ENCODE assay signal across 8 cellular contexts in genomic region chr3:37907906-37908305, GRCh38. TPM values are rescaled to one million over a fixed set of nuclear protein-coding genes. Genes with fewer than 3 reads are reported as not detected.
DNase-seq lines count a peak whose midpoint lies in the region; ATAC-seq and FAIRE-seq lines count a peak whose summit lies in the region.

No MANE protein-coding gene starts in this region.

- ATAC-seq in activated T-cell treated with anti-CD3 and anti-CD28 coated beads, Interleukin-2, amount 50 U/mL, for 4 hours, result peak; percentile 49 to 64
- peak; percentile 95 for ATAC-seq in HG03060 (IDR thresholded peaks at IDR 0.05; ENCODE audit: low read depth, unreplicated experiment)

- H3K4me3 Mint-ChIP-seq in activated T-cell treated with anti-CD3 and anti-CD28 coated beads, Interleukin-2, amount 50 U/mL, for 4 hours, result no peak overlapping the region
- H3K4me3 Mint-ChIP-seq in activated naive CD8-positive, alpha-beta T cell, result no peak overlapping the region

- peaks cover 18% of the 10 kb centered on the region for H3K4me1 Mint-ChIP-seq in activated T-cell treated with anti-CD3 and anti-CD28 coated beads, Interleukin-2, amount 50 U/mL, for 4 hours (ENCODE audit: low read depth)
- H3K4me1 Mint-ChIP-seq in activated naive CD8-positive, alpha-beta T cell (ENCODE audit: low read depth), result peaks cover 32% of the 10 kb centered on the region

- H3K27ac Mint-ChIP-seq in activated naive CD8-positive, alpha-beta T cell, result peak overlapping the region; percentile 22

- peak overlapping the region; percentile 50 for H3K27ac ChIP-seq in substantia nigra (ENCODE audit: low read depth, low read length, poor library complexity, severe bottlenecking)

- peaks cover 3% of the 10 kb centered on the region for H3K27me3 Mint-ChIP-seq in activated T-cell treated with anti-CD3 and anti-CD28 coated beads, Interleukin-2, amount 50 U/mL, for 4 hours (ENCODE audit: low read depth)
- H3K27me3 Mint-ChIP-seq in activated naive CD8-positive, alpha-beta T cell, result no peaks in the 10 kb centered on the region

- DNase-seq in activated T-cell treated with anti-CD3 and anti-CD28 coated beads, Interleukin-2, amount 50 U/mL, for 4 hours, result no peak
- DNase-seq in activated T-cell treated with anti-CD3 and anti-CD28 coated beads, Interleukin-2, amount 50 U/mL, for 1 hour, result no peak
- DNase-seq in substantia nigra (lab: John Stamatoyannopoulos, UW), result peak in 24 of 49 donors; percentile 15 to 66 (median 39)
- no peak for DNase-seq in HTR-8/SVneo (ENCODE audit: insufficient read length, low spot score)
- DNase-seq in NCI-H2196 (lab: John Stamatoyannopoulos, UW; ENCODE audit: unreplicated experiment), result no peak
- DNase-seq in 8988T, result no peak

- H3K36me3 Mint-ChIP-seq in activated T-cell treated with anti-CD3 and anti-CD28 coated beads, Interleukin-2, amount 50 U/mL, for 4 hours (ENCODE audit: insufficient read depth), result no peaks in the 10 kb centered on the region
- no peaks in the 10 kb centered on the region for H3K36me3 Mint-ChIP-seq in activated naive CD8-positive, alpha-beta T cell

- no peak for FAIRE-seq in HTR-8/SVneo (lab: Jason Lieb, UNC)

- H3K9me3 Mint-ChIP-seq in activated T-cell treated with anti-CD3 and anti-CD28 coated beads, Interleukin-2, amount 50 U/mL, for 4 hours, result no peaks in the 10 kb centered on the region
- H3K9me3 Mint-ChIP-seq in activated naive CD8-positive, alpha-beta T cell (ENCODE audit: low read depth), result no peaks in the 10 kb centered on the region

RNA-seq across cellular contexts. Expression of gene CTDSPL, which starts 46.2 kb away (rescaled TPM):
- total RNA-seq in activated T-cell treated with anti-CD3 and anti-CD28 coated beads, Interleukin-2, amount 50 U/mL, for 4 hours, result 1 to 10 TPM; 1.1 to 1.7 (median 1.3) TPM
